1 cellular context compared by ENCODE assay signal in the genomic region with DNA sequence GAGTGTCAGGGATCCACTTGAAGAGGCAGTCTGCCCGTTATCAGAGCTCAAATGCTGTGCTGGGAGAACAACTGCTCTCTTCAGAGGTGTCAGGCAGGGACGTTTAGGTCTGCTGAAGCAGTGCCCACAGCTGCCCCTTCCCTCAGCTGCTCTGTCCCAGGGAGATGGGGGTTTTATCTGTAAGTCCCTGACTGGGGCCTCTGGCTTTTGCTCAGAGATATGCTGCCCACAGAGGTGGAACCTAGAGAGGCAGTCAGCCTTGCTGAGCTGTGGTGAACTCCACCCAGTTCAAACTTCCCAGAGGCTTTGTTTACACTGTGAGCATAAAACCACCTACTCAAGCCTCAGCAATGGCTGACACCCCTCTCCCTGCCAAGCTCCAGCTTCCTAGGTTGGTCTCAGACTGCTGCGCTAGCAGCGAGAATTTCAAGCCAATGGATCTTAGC.
TF ChIP-seq lines count a peak whose summit lies in the region.

No MANE protein-coding gene starts in this region.

TF ChIP-seq in K562, 482 proteins besides CTCF, POLR2A, EP300 and RAD21 (continued from another document):
- TF ChIP-seq, protein P1, sequence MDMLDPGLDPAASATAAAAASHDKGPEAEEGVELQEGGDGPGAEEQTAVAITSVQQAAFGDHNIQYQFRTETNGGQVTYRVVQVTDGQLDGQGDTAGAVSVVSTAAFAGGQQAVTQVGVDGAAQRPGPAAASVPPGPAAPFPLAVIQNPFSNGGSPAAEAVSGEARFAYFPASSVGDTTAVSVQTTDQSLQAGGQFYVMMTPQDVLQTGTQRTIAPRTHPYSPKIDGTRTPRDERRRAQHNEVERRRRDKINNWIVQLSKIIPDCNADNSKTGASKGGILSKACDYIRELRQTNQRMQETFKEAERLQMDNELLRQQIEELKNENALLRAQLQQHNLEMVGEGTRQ (CRISPR knock-in tag; IDR thresholded peaks at IDR 0.05), result no peak
- TF ChIP-seq CBX8 (IDR thresholded peaks at IDR 0.05; ENCODE audit: borderline replicate concordance, extremely low read depth, low read depth, low read length, poor library complexity, severe bottlenecking) (no peak), CEBPG (CRISPR knock-in tag; IDR thresholded peaks at IDR 0.05) (no peak), CEBPG (tag; conservative IDR thresholded peaks at IDR 0.05 in 1 of 2, IDR thresholded peaks at IDR 0.05 in 1 of 2) (no peak), ATF7 (IDR thresholded peaks at IDR 0.05) (peak; percentile 44; the same call in 1 of the 2 replicates), IFI16 (CRISPR knock-in tag; IDR thresholded peaks at IDR 0.05) (no peak), C11orf30 (IDR thresholded peaks at IDR 0.05; ENCODE audit: low read depth) (no peak), ZNF77 (CRISPR knock-in tag; IDR thresholded peaks at IDR 0.05) (no peak), SMARCE1 (IDR thresholded peaks at IDR 0.05) (peak; percentile 15; the same call in 1 of the 2 replicates)
- TF ChIP-seq, protein P2, sequence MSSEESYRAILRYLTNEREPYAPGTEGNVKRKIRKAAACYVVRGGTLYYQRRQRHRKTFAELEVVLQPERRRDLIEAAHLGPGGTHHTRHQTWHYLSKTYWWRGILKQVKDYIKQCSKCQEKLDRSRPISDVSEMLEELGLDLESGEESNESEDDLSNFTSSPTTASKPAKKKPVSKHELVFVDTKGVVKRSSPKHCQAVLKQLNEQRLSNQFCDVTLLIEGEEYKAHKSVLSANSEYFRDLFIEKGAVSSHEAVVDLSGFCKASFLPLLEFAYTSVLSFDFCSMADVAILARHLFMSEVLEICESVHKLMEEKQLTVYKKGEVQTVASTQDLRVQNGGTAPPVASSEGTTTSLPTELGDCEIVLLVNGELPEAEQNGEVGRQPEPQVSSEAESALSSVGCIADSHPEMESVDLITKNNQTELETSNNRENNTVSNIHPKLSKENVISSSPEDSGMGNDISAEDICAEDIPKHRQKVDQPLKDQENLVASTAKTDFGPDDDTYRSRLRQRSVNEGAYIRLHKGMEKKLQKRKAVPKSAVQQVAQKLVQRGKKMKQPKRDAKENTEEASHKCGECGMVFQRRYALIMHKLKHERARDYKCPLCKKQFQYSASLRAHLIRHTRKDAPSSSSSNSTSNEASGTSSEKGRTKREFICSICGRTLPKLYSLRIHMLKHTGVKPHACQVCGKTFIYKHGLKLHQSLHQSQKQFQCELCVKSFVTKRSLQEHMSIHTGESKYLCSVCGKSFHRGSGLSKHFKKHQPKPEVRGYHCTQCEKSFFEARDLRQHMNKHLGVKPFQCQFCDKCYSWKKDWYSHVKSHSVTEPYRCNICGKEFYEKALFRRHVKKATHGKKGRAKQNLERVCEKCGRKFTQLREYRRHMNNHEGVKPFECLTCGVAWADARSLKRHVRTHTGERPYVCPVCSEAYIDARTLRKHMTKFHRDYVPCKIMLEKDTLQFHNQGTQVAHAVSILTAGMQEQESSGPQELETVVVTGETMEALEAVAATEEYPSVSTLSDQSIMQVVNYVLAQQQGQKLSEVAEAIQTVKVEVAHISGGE (CRISPR knock-in tag; IDR thresholded peaks at IDR 0.05), result no peak; a peak in 1 of 6 replicates
- TF ChIP-seq, protein P3, sequence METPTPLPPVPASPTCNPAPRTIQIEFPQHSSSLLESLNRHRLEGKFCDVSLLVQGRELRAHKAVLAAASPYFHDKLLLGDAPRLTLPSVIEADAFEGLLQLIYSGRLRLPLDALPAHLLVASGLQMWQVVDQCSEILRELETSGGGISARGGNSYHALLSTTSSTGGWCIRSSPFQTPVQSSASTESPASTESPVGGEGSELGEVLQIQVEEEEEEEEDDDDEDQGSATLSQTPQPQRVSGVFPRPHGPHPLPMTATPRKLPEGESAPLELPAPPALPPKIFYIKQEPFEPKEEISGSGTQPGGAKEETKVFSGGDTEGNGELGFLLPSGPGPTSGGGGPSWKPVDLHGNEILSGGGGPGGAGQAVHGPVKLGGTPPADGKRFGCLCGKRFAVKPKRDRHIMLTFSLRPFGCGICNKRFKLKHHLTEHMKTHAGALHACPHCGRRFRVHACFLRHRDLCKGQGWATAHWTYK (CRISPR knock-in tag; IDR thresholded peaks at IDR 0.05), result no peak
- TF ChIP-seq, protein P4, sequence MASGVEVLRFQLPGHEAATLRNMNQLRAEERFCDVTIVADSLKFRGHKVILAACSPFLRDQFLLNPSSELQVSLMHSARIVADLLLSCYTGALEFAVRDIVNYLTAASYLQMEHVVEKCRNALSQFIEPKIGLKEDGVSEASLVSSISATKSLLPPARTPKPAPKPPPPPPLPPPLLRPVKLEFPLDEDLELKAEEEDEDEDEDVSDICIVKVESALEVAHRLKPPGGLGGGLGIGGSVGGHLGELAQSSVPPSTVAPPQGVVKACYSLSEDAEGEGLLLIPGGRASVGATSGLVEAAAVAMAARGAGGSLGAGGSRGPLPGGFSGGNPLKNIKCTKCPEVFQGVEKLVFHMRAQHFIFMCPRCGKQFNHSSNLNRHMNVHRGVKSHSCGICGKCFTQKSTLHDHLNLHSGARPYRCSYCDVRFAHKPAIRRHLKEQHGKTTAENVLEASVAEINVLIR (CRISPR knock-in tag; IDR thresholded peaks at IDR 0.05), result no peak; the same call in 1 of the 2 replicates
- TF ChIP-seq, protein P5, sequence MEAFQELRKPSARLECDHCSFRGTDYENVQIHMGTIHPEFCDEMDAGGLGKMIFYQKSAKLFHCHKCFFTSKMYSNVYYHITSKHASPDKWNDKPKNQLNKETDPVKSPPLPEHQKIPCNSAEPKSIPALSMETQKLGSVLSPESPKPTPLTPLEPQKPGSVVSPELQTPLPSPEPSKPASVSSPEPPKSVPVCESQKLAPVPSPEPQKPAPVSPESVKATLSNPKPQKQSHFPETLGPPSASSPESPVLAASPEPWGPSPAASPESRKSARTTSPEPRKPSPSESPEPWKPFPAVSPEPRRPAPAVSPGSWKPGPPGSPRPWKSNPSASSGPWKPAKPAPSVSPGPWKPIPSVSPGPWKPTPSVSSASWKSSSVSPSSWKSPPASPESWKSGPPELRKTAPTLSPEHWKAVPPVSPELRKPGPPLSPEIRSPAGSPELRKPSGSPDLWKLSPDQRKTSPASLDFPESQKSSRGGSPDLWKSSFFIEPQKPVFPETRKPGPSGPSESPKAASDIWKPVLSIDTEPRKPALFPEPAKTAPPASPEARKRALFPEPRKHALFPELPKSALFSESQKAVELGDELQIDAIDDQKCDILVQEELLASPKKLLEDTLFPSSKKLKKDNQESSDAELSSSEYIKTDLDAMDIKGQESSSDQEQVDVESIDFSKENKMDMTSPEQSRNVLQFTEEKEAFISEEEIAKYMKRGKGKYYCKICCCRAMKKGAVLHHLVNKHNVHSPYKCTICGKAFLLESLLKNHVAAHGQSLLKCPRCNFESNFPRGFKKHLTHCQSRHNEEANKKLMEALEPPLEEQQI (IDR thresholded peaks at IDR 0.05), result peak; percentile 20; the same call in 1 of the 2 replicates
